ENCODE assay signal across 13 cellular contexts in genomic region chr6:67898875-67899274, GRCh38.
DNase-seq lines count a peak whose midpoint lies in the region; ATAC-seq and TF ChIP-seq lines count a peak whose summit lies in the region.
"Had no signal": no experiment of that assay in that cellular context is flagged by ENCODE, and none has a peak within 500 bp of the region (broad histone marks: within the 10 kb centered on the region; RNA-seq: fewer than 3 reads in every experiment).

No MANE protein-coding gene starts in this region.

- no peak overlapping the region for H3K4me3 ChIP-seq in SU-DHL-6 (ENCODE audit: insufficient read depth, low read length, poor library complexity, severe bottlenecking)
- H3K4me3 ChIP-seq: HAP-1 had no signal

- DNase-seq in NCI-H82 (lab: John Stamatoyannopoulos, UW) (peak; percentile 88), WTC11 (ENCODE audit: low spot score) (no peak), SW480 (ENCODE audit: low spot score) (no peak)
- DNase-seq: BE2C; C1 segment of cervical spinal cord; CD4-positive, CD25-positive, alpha-beta regulatory T cell; DMS153; DMS79; GDM1 had no signal

- ATAC-seq in WTC11 (no peak), HG02938 (IDR thresholded peaks at IDR 0.05; ENCODE audit: unreplicated experiment) (no peak), GM21367 (IDR thresholded peaks at IDR 0.05; ENCODE audit: unreplicated experiment) (no peak)

- H2AFZ ChIP-seq in SU-DHL-6 (ENCODE audit: low read depth, low read length, severe bottlenecking): peak overlapping the region; percentile 94

- no peak overlapping the region for H3K27ac ChIP-seq in SU-DHL-6 (ENCODE audit: low read depth, low read length)

- no peaks in the 10 kb centered on the region for H3K4me1 Mint-ChIP-seq in WTC11
- H3K4me1 Mint-ChIP-seq: CD4-positive, CD25-positive, alpha-beta regulatory T cell had no signal

- H4K20me1 ChIP-seq in SU-DHL-6 (ENCODE audit: low read depth, low read length): no peaks in the 10 kb centered on the region

- H3K36me3 Mint-ChIP-seq in WTC11: peaks cover 7% of the 10 kb centered on the region
- H3K36me3 Mint-ChIP-seq: CD4-positive, CD25-positive, alpha-beta regulatory T cell had no signal

- no peak overlapping the region for H3K4me3 Mint-ChIP-seq in WTC11
- H3K4me3 Mint-ChIP-seq: CD4-positive, CD25-positive, alpha-beta regulatory T cell had no signal

- H3F3A ChIP-seq in SU-DHL-6 (ENCODE audit: insufficient read depth): no peaks in the 10 kb centered on the region

- H3K9me2 ChIP-seq in SU-DHL-6 (replicated peaks; ENCODE audit: insufficient read depth, low read length): no peaks in the 10 kb centered on the region

- no peak overlapping the region for H3K4me2 ChIP-seq in SU-DHL-6 (ENCODE audit: low read depth, low read length, poor library complexity, severe bottlenecking)

- TF ChIP-seq CTCF in SU-DHL-6 (IDR thresholded peaks at IDR 0.05; ENCODE audit: insufficient read depth, low read length, poor library complexity, severe bottlenecking) (no peak), WTC11 (IDR thresholded peaks at IDR 0.05) (no peak)

- 0 out of 2 replicates have a peak overlapping the region, but pooled peaks have one; percentile 11 for H3K27ac Mint-ChIP-seq in WTC11
- H3K27ac Mint-ChIP-seq: CD4-positive, CD25-positive, alpha-beta regulatory T cell had no signal

- no peaks in the 10 kb centered on the region for H3K27me3 Mint-ChIP-seq in WTC11 (ENCODE audit: low read depth)
- H3K27me3 Mint-ChIP-seq: CD4-positive, CD25-positive, alpha-beta regulatory T cell had no signal

- H3K79me2 ChIP-seq in SU-DHL-6 (ENCODE audit: insufficient read depth, low read length): no peaks in the 10 kb centered on the region

- H3K9ac ChIP-seq in SU-DHL-6 (ENCODE audit: low read length): no peak overlapping the region

- no peaks in the 10 kb centered on the region; the same call in 1 of the 2 replicates for H3K9me3 ChIP-seq in SU-DHL-6 (ENCODE audit: insufficient read depth, low read length)
- H3K9me3 ChIP-seq: BE2C, HAP-1 had no signal

- POLR2A ChIA-PET in WTC11 (lab: Charles Lee): no interaction called here

- H3K9me3 Mint-ChIP-seq in WTC11: peaks cover 21% of the 10 kb centered on the region

- no peaks in the 10 kb centered on the region for H3K36me3 ChIP-seq in SU-DHL-6 (ENCODE audit: low read length)
- H3K36me3 ChIP-seq: BE2C, HAP-1 had no signal

- CTCF ChIA-PET in WTC11 (lab: Charles Lee): interaction anchor here (0.8 kb wide), 1 partner anchor 34 kb away, joined by 5 read pairs; no protein-coding TSS in a partner anchor

- H3K27me3 ChIP-seq in SU-DHL-6 (ENCODE audit: low read length): no peaks in the 10 kb centered on the region
- H3K27me3 ChIP-seq: BE2C had no signal

TF ChIP-seq in WTC11, 78 proteins besides CTCF, POLR2A, EP300 and RAD21:
- TF ChIP-seq, protein P1, sequence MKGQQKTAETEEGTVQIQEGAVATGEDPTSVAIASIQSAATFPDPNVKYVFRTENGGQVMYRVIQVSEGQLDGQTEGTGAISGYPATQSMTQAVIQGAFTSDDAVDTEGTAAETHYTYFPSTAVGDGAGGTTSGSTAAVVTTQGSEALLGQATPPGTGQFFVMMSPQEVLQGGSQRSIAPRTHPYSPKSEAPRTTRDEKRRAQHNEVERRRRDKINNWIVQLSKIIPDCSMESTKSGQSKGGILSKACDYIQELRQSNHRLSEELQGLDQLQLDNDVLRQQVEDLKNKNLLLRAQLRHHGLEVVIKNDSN (CRISPR knock-in tag; IDR thresholded peaks at IDR 0.05): no peak
- TF ChIP-seq JUN (CRISPR knock-in tag; IDR thresholded peaks at IDR 0.05) (no peak), ZNF121 (CRISPR knock-in tag; IDR thresholded peaks at IDR 0.05) (no peak), PRDM15 (CRISPR knock-in tag; IDR thresholded peaks at IDR 0.05) (no peak), ZNF263 (CRISPR knock-in tag; IDR thresholded peaks at IDR 0.05; ENCODE audit: low read depth) (no peak), ESRRA (CRISPR knock-in tag; IDR thresholded peaks at IDR 0.05; ENCODE audit: borderline replicate concordance) (no peak), STAT6 (CRISPR knock-in tag; conservative IDR thresholded peaks at IDR 0.05; ENCODE audit: low read depth) (no peak), ZNF317 (CRISPR knock-in tag; IDR thresholded peaks at IDR 0.05; ENCODE audit: borderline replicate concordance, low read depth) (no peak)
